ENCODE assay signal across 8 cellular contexts in the genomic region with DNA sequence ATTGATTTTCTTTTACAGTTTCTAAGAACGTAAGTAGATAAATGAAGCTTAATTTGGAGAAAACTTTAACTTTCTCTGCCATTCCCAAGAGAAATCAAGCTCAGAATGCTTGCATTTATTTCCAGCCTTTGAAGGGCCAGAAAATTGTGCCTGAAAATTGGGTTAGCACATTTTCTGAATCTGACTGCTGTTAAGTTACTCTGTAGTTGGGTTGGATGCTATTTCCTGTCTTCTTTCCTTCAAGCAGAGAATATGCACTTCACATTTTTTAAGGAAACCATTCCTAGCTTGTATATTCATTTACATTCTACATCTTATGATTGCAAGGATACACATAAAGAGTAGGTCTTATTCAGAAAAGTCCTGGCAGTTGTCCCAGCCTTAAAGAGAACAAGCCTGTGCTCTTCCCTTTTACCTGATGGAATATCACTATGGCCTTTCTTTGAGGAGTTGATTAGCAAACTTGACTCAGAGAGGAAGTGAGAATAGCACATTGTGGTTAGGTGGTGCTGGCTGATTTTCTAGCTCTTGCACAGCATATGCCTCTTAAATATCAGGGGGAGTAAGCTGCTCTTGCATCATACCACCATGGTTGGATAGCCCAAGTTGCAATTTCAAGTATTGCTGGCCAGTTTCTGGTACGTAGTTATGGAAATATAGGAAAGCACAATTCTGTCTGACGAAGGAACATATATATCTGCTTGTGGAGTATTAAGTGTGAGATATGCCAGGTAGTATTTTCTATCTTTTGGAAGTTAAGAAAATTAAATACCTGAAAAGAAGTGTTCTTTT.
DNase-seq lines count a peak whose midpoint lies in the region; ATAC-seq lines count a peak whose summit lies in the region.

No MANE protein-coding gene starts in this region.

- H3K27me3 Mint-ChIP-seq in activated naive CD8-positive, alpha-beta T cell treated with anti-CD3 and anti-CD28 coated beads for 36 hours: no peaks in the 10 kb centered on the region

- peak overlapping the region; percentile 32 for H3K4me3 Mint-ChIP-seq in activated naive CD8-positive, alpha-beta T cell treated with anti-CD3 and anti-CD28 coated beads for 36 hours

- H3K9me3 Mint-ChIP-seq in activated naive CD8-positive, alpha-beta T cell treated with anti-CD3 and anti-CD28 coated beads for 36 hours: peaks cover 3% of the 10 kb centered on the region

- DNase-seq in NK-92 treated with Interleukin-12 subunit alpha and Interleukin-12 subunit beta, amount 100 ng/mL, for 24 hours (lab: John Stamatoyannopoulos, UW): peak; percentile 26
- DNase-seq in NK-92 (lab: John Stamatoyannopoulos, UW; ENCODE audit: unreplicated experiment): no peak
- DNase-seq in Jurkat, Clone E6-1 (ENCODE audit: low read depth, low spot score): peak; percentile 78
- peak; percentile 48 for DNase-seq in activated naive CD8-positive, alpha-beta T cell treated with anti-CD3 and anti-CD28 coated beads for 36 hours
- DNase-seq in pons (ENCODE audit: low spot score): peak; percentile 81
- DNase-seq in cerebellar cortex (ENCODE audit: low spot score): no peak
- no peak for DNase-seq in cerebellum (ENCODE audit: low spot score)

- H3K4me3 ChIP-seq in Jurkat, Clone E6-1 (ENCODE audit: low read length): no peak overlapping the region

- peak; percentile 99 for ATAC-seq in GM21723 (IDR thresholded peaks at IDR 0.05; ENCODE audit: unreplicated experiment)

- peaks cover 26% of the 10 kb centered on the region for H3K4me1 Mint-ChIP-seq in activated naive CD8-positive, alpha-beta T cell treated with anti-CD3 and anti-CD28 coated beads for 36 hours

- H3K27ac Mint-ChIP-seq in activated naive CD8-positive, alpha-beta T cell treated with anti-CD3 and anti-CD28 coated beads for 36 hours: peak overlapping the region; percentile 93

- peaks cover 11% of the 10 kb centered on the region for H3K36me3 Mint-ChIP-seq in activated naive CD8-positive, alpha-beta T cell treated with anti-CD3 and anti-CD28 coated beads for 36 hours

Comparison
In these comparisons a context has a peak if more than half of its experiments do, and no peak if none do; other contexts are left out.
1. DNase-seq: peak in NK-92 treated with Interleukin-12 subunit alpha and Interleukin-12 subunit beta, amount 100 ng/mL, for 24 hours (single experiment), Jurkat, Clone E6-1 (single experiment), activated naive CD8-positive, alpha-beta T cell treated with anti-CD3 and anti-CD28 coated beads for 36 hours (single experiment) and pons (single experiment); none in NK-92 (single experiment), cerebellar cortex (single experiment) and cerebellum (single experiment).